1 cellular context compared by ENCODE assay signal in genomic region chr1:154961497-154962237, GRCh38.
A peak's percentile ranks its signal among the peaks of the same experiment; 100 is the strongest.
TF ChIP-seq lines count a peak whose summit lies in the region.

PYGO2 (minus strand) TSS chr1:154961782; CDS start chr1:154961576, 206 bp downstream.

TF ChIP-seq in K562, 482 proteins besides CTCF, POLR2A, EP300 and RAD21 (continued from another document and continues in another):
- TF ChIP-seq ARID3B (CRISPR knock-in tag; IDR thresholded peaks at IDR 0.05; ENCODE audit: borderline replicate concordance) (no peak), ILK (tag; IDR thresholded peaks at IDR 0.05; ENCODE audit: borderline replicate concordance, low read depth) (no peak), SMARCB1 (IDR thresholded peaks at IDR 0.05; ENCODE audit: insufficient read length, low read depth) (no peak), MEF2A (IDR thresholded peaks at IDR 0.05; ENCODE audit: control insufficient read depth, low read depth, low read length) (no peak), ZNF507 (tag; conservative IDR thresholded peaks at IDR 0.05) (no peak), POLR2AphosphoS2 (IDR thresholded peaks at IDR 0.05; ENCODE audit: low read length) (peak; percentile 95), NCOA2 (IDR thresholded peaks at IDR 0.05; ENCODE audit: partially characterized antibody in 2 of 2) (no peak), ZBED1 (IDR thresholded peaks at IDR 0.05) (peak; percentile 70; the same call in 1 of the 2 replicates), ID3 (CRISPR knock-in tag; IDR thresholded peaks at IDR 0.05) (no peak), ID3 (tag; IDR thresholded peaks at IDR 0.05) (no peak), ZSCAN29 (IDR thresholded peaks at IDR 0.05) (no peak; the same call in 1 of the 2 replicates), NR2F6 (CRISPR knock-in tag; IDR thresholded peaks at IDR 0.05) (no peak), ZNF274 (IDR thresholded peaks at IDR 0.05; ENCODE audit: borderline replicate concordance, low read depth, low read length) (no peak), SRSF9 (IDR thresholded peaks at IDR 0.05; ENCODE audit: borderline replicate concordance, low read depth, low read length) (no peak), SUPT5H (IDR thresholded peaks at IDR 0.05) (peak; percentile 91), SNAPC5 (CRISPR knock-in tag; IDR thresholded peaks at IDR 0.05) (no peak), WHSC1 (IDR thresholded peaks at IDR 0.05; ENCODE audit: low read length) (no peak), BACH1 (tag; IDR thresholded peaks at IDR 0.05) (no peak), ZNF445 (CRISPR knock-in tag; IDR thresholded peaks at IDR 0.05; ENCODE audit: low read depth) (no peak), CREB3 (tag; conservative IDR thresholded peaks at IDR 0.05; ENCODE audit: low read depth) (no peak), ZNF79 (CRISPR knock-in tag; IDR thresholded peaks at IDR 0.05; ENCODE audit: low read depth) (no peak), JUND (IDR thresholded peaks at IDR 0.05; ENCODE audit: borderline replicate concordance, low read depth, low read length) (peak; percentile 87), JUND (tag; IDR thresholded peaks at IDR 0.05; ENCODE audit: borderline replicate concordance, low read depth, low read length) (no peak), FOSL1 (tag; conservative IDR thresholded peaks at IDR 0.05) (peak; percentile 37; the same call in 1 of the 2 replicates), ZNF184 (CRISPR knock-in tag; IDR thresholded peaks at IDR 0.05) (no peak), DEAF1 (CRISPR knock-in tag; IDR thresholded peaks at IDR 0.05) (no peak), MTA3 (IDR thresholded peaks at IDR 0.05; ENCODE audit: borderline replicate concordance) (peak; percentile 92; the same call in 1 of the 2 replicates), BRCA1 (IDR thresholded peaks at IDR 0.05) (no peak), BRCA1 (CRISPR knock-in tag; IDR thresholded peaks at IDR 0.05) (no peak), ZZZ3 (IDR thresholded peaks at IDR 0.05) (no peak), HNRNPL (IDR thresholded peaks at IDR 0.05; ENCODE audit: low read depth, low read length) (no peak), ZNF263 (CRISPR knock-in tag; IDR thresholded peaks at IDR 0.05; ENCODE audit: borderline replicate concordance) (no peak; the same call in 1 of the 2 replicates), MCM5 (IDR thresholded peaks at IDR 0.05; ENCODE audit: low read depth) (no peak), AFF4 (CRISPR knock-in tag; IDR thresholded peaks at IDR 0.05) (peak; percentile 43; the same call in 1 of the 2 replicates), GTF2A2 (tag; IDR thresholded peaks at IDR 0.05) (no peak), RBM34 (IDR thresholded peaks at IDR 0.05; ENCODE audit: borderline replicate concordance, insufficient read depth, low read length) (peak; percentile 27; the same call in 1 of the 2 replicates), MTA2 (IDR thresholded peaks at IDR 0.05; ENCODE audit: low read depth) (no peak), CHD4 (IDR thresholded peaks at IDR 0.05; ENCODE audit: insufficient read depth, insufficient replicate concordance, low read depth, low read length, poor library complexity, severe bottlenecking) (no peak), ATF7 (IDR thresholded peaks at IDR 0.05) (peak; percentile 100), NRF1 (conservative IDR thresholded peaks at IDR 0.05 in 1 of 2, IDR thresholded peaks at IDR 0.05 in 1 of 2) (peak; percentile 80 to 83), XRCC3 (IDR thresholded peaks at IDR 0.05) (no peak), ZNF668 (CRISPR knock-in tag; IDR thresholded peaks at IDR 0.05) (0 out of 2 replicates have a peak, but pooled peaks have one; percentile 29), BRD4 (IDR thresholded peaks at IDR 0.05) (no peak), ZNF586 (CRISPR knock-in tag; conservative IDR thresholded peaks at IDR 0.05) (no peak)
- TF ChIP-seq, protein P1, sequence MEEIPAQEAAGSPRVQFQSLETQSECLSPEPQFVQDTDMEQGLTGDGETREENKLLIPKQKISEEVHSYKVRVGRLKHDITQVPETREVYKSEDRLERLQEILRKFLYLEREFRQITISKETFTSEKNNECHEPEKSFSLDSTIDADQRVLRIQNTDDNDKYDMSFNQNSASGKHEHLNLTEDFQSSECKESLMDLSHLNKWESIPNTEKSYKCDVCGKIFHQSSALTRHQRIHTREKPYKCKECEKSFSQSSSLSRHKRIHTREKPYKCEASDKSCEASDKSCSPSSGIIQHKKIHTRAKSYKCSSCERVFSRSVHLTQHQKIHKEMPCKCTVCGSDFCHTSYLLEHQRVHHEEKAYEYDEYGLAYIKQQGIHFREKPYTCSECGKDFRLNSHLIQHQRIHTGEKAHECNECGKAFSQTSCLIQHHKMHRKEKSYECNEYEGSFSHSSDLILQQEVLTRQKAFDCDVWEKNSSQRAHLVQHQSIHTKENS (CRISPR knock-in tag; IDR thresholded peaks at IDR 0.05) = no peak
- TF ChIP-seq, protein P2, sequence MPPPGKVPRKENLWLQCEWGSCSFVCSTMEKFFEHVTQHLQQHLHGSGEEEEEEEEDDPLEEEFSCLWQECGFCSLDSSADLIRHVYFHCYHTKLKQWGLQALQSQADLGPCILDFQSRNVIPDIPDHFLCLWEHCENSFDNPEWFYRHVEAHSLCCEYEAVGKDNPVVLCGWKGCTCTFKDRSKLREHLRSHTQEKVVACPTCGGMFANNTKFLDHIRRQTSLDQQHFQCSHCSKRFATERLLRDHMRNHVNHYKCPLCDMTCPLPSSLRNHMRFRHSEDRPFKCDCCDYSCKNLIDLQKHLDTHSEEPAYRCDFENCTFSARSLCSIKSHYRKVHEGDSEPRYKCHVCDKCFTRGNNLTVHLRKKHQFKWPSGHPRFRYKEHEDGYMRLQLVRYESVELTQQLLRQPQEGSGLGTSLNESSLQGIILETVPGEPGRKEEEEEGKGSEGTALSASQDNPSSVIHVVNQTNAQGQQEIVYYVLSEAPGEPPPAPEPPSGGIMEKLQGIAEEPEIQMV (tag; conservative IDR thresholded peaks at IDR 0.05; ENCODE audit: low read depth) = no peak
- TF ChIP-seq, protein P3, sequence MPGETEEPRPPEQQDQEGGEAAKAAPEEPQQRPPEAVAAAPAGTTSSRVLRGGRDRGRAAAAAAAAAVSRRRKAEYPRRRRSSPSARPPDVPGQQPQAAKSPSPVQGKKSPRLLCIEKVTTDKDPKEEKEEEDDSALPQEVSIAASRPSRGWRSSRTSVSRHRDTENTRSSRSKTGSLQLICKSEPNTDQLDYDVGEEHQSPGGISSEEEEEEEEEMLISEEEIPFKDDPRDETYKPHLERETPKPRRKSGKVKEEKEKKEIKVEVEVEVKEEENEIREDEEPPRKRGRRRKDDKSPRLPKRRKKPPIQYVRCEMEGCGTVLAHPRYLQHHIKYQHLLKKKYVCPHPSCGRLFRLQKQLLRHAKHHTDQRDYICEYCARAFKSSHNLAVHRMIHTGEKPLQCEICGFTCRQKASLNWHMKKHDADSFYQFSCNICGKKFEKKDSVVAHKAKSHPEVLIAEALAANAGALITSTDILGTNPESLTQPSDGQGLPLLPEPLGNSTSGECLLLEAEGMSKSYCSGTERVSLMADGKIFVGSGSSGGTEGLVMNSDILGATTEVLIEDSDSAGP (CRISPR knock-in tag; IDR thresholded peaks at IDR 0.05) = no peak
- TF ChIP-seq, protein P4, sequence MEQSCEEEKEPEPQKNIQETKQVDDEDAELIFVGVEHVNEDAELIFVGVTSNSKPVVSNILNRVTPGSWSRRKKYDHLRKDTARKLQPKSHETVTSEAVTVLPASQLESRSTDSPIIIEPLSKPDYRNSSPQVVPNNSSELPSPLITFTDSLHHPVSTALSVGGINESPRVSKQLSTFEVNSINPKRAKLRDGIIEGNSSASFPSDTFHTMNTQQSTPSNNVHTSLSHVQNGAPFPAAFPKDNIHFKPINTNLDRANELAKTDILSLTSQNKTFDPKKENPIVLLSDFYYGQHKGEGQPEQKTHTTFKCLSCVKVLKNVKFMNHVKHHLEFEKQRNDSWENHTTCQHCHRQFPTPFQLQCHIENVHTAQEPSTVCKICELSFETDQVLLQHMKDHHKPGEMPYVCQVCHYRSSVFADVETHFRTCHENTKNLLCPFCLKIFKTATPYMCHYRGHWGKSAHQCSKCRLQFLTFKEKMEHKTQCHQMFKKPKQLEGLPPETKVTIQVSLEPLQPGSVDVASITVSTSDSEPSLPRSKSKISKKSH (CRISPR knock-in tag; IDR thresholded peaks at IDR 0.05) = 0 out of 2 replicates have a peak, but pooled peaks have one; percentile 50
- TF ChIP-seq, protein P5, sequence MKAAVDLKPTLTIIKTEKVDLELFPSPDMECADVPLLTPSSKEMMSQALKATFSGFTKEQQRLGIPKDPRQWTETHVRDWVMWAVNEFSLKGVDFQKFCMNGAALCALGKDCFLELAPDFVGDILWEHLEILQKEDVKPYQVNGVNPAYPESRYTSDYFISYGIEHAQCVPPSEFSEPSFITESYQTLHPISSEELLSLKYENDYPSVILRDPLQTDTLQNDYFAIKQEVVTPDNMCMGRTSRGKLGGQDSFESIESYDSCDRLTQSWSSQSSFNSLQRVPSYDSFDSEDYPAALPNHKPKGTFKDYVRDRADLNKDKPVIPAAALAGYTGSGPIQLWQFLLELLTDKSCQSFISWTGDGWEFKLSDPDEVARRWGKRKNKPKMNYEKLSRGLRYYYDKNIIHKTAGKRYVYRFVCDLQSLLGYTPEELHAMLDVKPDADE (conservative IDR thresholded peaks at IDR 0.05; ENCODE audit: control insufficient read depth, low read depth, low read length) = 0 out of 2 replicates have a peak, but pooled peaks have one; percentile 4
